Comparison of ENCODE assay signal across 9 cellular contexts in genomic region chr15:80991446-80991845, GRCh38.
DNase-seq lines count a peak whose midpoint lies in the region; ATAC-seq and TF ChIP-seq lines count a peak whose summit lies in the region.
"Had no signal": no experiment of that assay in that cellular context is flagged by ENCODE, and none has a peak within 500 bp of the region (broad histone marks: within the 10 kb centered on the region; RNA-seq: fewer than 3 reads in every experiment).

No MANE protein-coding gene starts in this region.

- CTCF ChIA-PET in HEK293T (lab: Yijun Ruan, JAX), result interaction anchor here (0.7 to 3.0 kb wide), 5 partner anchors 11 to 275 kb away, joined by 3 to 14 read pairs (median 3); no protein-coding TSS in a partner anchor

- no peak overlapping the region for H3K4me3 ChIP-seq in NB4 (ENCODE audit: low read depth, low read length)
- H3K4me3 ChIP-seq: SJSA1 had no signal

- ATAC-seq in GM18519 (IDR thresholded peaks at IDR 0.05; ENCODE audit: low FRiP score, unreplicated experiment) (no peak), HG02884 (IDR thresholded peaks at IDR 0.05; ENCODE audit: unreplicated experiment) (no peak)

- POLR2A ChIA-PET in HEK293T (lab: Yijun Ruan, JAX), result interaction anchor here (0.6 to 3.3 kb wide), 4 partner anchors 9 to 271 kb away, joined by 3 to 34 read pairs (median 4); partner anchors contain the start of gene TLNRD1

- no peak for TF ChIP-seq CTCF in NB4 (IDR thresholded peaks at IDR 0.05; ENCODE audit: low read depth, low read length)

- no peak for TF ChIP-seq POLR2A in NB4 (IDR thresholded peaks at IDR 0.05; ENCODE audit: extremely low read depth, insufficient read length)

- DNase-seq in CD1c-positive myeloid dendritic cell (ENCODE audit: extremely low spot score) (peak; percentile 55), NB4 (ENCODE audit: low read depth) (peak; percentile 48), dedifferentiated amniotic fluid mesenchymal stem cell (ENCODE audit: extremely low spot score) (peak; percentile 81), nucleus accumbens (lab: John Stamatoyannopoulos, UW) (peak in 42 of 56 donors; percentile 7 to 72 (median 44)), HEK293T (ENCODE audit: extremely low spot score) (no peak), NCI-H1092 treated with DMSO at 0.1 percent for 48 hours (lab: John Stamatoyannopoulos, UW) (no peak)

TF ChIP-seq in HEK293T, 16 proteins besides CTCF, POLR2A, EP300 and RAD21:
- TF ChIP-seq SP1 (IDR thresholded peaks at IDR 0.05), result no peak
- no peak for TF ChIP-seq ELF4 (IDR thresholded peaks at IDR 0.05)
- no peak for TF ChIP-seq BHLHE40 (IDR thresholded peaks at IDR 0.05; ENCODE audit: borderline replicate concordance)
- TF ChIP-seq LEF1 (IDR thresholded peaks at IDR 0.05; ENCODE audit: borderline replicate concordance), result no peak
- no peak for TF ChIP-seq NFRKB (IDR thresholded peaks at IDR 0.05)
- no peak for TF ChIP-seq FOXM1 (IDR thresholded peaks at IDR 0.05; ENCODE audit: borderline replicate concordance)
- no peak for TF ChIP-seq SUZ12 (IDR thresholded peaks at IDR 0.05)
- no peak for TF ChIP-seq TARDBP (IDR thresholded peaks at IDR 0.05)
- no peak for TF ChIP-seq ZNF384 (IDR thresholded peaks at IDR 0.05)
- no peak for TF ChIP-seq CTBP1 (IDR thresholded peaks at IDR 0.05; ENCODE audit: borderline replicate concordance)
- no peak for TF ChIP-seq FOXK2 (IDR thresholded peaks at IDR 0.05)
- TF ChIP-seq HDGF (IDR thresholded peaks at IDR 0.05; ENCODE audit: borderline replicate concordance), result no peak
- TF ChIP-seq FOXA1 (IDR thresholded peaks at IDR 0.05), result no peak
- TF ChIP-seq, protein P1, sequence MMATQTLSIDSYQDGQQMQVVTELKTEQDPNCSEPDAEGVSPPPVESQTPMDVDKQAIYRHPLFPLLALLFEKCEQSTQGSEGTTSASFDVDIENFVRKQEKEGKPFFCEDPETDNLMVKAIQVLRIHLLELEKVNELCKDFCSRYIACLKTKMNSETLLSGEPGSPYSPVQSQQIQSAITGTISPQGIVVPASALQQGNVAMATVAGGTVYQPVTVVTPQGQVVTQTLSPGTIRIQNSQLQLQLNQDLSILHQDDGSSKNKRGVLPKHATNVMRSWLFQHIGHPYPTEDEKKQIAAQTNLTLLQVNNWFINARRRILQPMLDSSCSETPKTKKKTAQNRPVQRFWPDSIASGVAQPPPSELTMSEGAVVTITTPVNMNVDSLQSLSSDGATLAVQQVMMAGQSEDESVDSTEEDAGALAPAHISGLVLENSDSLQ (IDR thresholded peaks at IDR 0.05), result no peak
- no peak for TF ChIP-seq ARNT (IDR thresholded peaks at IDR 0.05)

Comparison
In these comparisons a context has a peak if more than half of its experiments do, and no peak if none do; other contexts are left out.
1. DNase-seq: peak in CD1c-positive myeloid dendritic cell (single experiment), NB4 (single experiment), dedifferentiated amniotic fluid mesenchymal stem cell (single experiment) and nucleus accumbens (42 of 56); none in HEK293T (single experiment) and NCI-H1092 treated with DMSO at 0.1 percent for 48 hours (single experiment).